Comparison of ENCODE assay signal across 1 cellular context in the genomic region with DNA sequence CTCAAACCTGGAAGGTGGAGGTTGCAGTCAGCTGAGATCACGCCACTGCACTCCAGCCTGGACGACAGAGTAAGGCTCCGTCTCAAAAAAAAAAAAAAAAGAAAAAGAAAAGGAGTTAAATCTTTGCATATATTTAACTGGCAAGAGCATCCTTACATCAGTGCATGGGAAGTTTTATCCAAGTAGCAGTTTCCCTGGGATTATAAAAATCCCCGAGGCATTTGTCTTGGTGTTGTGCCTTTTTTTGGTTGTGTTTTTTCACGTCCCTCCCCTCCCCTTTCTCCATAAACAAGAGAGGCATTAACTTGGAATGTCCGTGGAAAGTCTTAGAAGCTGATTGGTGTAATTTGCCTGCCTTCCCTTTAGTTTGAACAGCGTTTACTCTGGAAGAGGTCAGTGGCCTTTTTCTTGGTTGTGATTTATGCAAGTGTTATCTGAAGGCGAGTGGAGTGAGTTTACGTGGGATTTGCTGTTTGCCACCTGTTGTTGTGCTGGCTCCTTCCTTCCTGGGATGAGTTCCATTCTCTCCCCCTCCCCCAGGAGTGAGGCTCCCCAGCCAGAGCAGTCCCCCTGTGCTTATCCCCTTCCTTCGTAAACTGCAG.
TF ChIP-seq lines count a peak whose summit lies in the region.

No MANE protein-coding gene starts in this region.

TF ChIP-seq in liver, 16 proteins besides CTCF, POLR2A, EP300 and RAD21 (continued from another document):
- TF ChIP-seq, protein P1, sequence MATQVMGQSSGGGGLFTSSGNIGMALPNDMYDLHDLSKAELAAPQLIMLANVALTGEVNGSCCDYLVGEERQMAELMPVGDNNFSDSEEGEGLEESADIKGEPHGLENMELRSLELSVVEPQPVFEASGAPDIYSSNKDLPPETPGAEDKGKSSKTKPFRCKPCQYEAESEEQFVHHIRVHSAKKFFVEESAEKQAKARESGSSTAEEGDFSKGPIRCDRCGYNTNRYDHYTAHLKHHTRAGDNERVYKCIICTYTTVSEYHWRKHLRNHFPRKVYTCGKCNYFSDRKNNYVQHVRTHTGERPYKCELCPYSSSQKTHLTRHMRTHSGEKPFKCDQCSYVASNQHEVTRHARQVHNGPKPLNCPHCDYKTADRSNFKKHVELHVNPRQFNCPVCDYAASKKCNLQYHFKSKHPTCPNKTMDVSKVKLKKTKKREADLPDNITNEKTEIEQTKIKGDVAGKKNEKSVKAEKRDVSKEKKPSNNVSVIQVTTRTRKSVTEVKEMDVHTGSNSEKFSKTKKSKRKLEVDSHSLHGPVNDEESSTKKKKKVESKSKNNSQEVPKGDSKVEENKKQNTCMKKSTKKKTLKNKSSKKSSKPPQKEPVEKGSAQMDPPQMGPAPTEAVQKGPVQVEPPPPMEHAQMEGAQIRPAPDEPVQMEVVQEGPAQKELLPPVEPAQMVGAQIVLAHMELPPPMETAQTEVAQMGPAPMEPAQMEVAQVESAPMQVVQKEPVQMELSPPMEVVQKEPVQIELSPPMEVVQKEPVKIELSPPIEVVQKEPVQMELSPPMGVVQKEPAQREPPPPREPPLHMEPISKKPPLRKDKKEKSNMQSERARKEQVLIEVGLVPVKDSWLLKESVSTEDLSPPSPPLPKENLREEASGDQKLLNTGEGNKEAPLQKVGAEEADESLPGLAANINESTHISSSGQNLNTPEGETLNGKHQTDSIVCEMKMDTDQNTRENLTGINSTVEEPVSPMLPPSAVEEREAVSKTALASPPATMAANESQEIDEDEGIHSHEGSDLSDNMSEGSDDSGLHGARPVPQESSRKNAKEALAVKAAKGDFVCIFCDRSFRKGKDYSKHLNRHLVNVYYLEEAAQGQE (IDR thresholded peaks at IDR 0.05): peak; percentile 29
- no peak for TF ChIP-seq ZBTB33 (IDR thresholded peaks at IDR 0.05)
- TF ChIP-seq YY1 (IDR thresholded peaks at IDR 0.05): peak; percentile 32
- TF ChIP-seq NR2F2 (IDR thresholded peaks at IDR 0.05): peak; percentile 33
- TF ChIP-seq, protein P2, sequence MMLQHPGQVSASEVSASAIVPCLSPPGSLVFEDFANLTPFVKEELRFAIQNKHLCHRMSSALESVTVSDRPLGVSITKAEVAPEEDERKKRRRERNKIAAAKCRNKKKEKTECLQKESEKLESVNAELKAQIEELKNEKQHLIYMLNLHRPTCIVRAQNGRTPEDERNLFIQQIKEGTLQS (IDR thresholded peaks at IDR 0.05): no peak
- TF ChIP-seq EGR1 (IDR thresholded peaks at IDR 0.05; ENCODE audit: low read depth in 2 of 2): no peak
- TF ChIP-seq FOXA2 (IDR thresholded peaks at IDR 0.05): peak; percentile 6
- no peak for TF ChIP-seq HNF4G (IDR thresholded peaks at IDR 0.05)
- TF ChIP-seq SP1 (IDR thresholded peaks at IDR 0.05): peak; percentile 51
- TF ChIP-seq HNF4A (conservative IDR thresholded peaks at IDR 0.05): peak; percentile 20 to 23
- peak; percentile 74 to 79 for TF ChIP-seq RXRA (IDR thresholded peaks at IDR 0.05)
- no peak for TF ChIP-seq JUND (IDR thresholded peaks at IDR 0.05)
- TF ChIP-seq FOXA1 (IDR thresholded peaks at IDR 0.05): peak; percentile 8
- no peak for TF ChIP-seq TAF1 (conservative IDR thresholded peaks at IDR 0.05)
- TF ChIP-seq, protein P3, sequence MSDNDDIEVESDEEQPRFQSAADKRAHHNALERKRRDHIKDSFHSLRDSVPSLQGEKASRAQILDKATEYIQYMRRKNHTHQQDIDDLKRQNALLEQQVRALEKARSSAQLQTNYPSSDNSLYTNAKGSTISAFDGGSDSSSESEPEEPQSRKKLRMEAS (IDR thresholded peaks at IDR 0.05): no peak
